ENCODE assay signal across 23 cellular contexts in the genomic region with DNA sequence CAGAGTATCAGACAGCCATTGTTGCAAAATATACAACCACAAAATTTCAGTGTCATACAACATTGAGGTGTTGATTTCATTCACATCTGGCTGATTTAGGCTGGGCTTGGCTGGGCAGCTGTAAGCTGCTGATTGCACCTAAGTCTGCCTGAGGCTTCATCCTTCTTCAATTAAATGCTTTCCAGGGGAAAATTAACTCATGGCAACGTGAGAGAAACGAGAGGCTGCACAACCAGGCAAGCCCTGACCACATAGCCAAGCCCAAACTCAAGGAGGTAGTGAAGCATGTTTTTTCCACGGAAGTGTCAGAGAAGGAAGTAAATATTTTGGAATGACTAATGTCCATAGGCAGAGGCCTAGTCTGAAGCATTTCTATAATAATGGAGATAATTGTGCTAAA.
DNase-seq lines count a peak whose midpoint lies in the region; ATAC-seq, FAIRE-seq and TF ChIP-seq lines count a peak whose summit lies in the region.
"Had no signal": no experiment of that assay in that cellular context is flagged by ENCODE, and none has a peak within 500 bp of the region (broad histone marks: within the 10 kb centered on the region; RNA-seq: fewer than 3 reads in every experiment).

No MANE protein-coding gene starts in this region.

- CTCF ChIA-PET in mammary epithelial cell (lab: Charles Lee; ENCODE audit: low non-redundant PET): no interaction called here

- DNase-seq in AG10803 (ENCODE audit: low read depth): peak; percentile 62
- DNase-seq in LHCN-M2 (ENCODE audit: low read depth): peak; percentile 8
- peak; percentile 20 for DNase-seq in mammary epithelial cell
- no peak for DNase-seq in keratinocyte (ENCODE audit: low read depth, low spot score)
- no peak for DNase-seq in GM23338 (ENCODE audit: low spot score)
- DNase-seq in GM19239 (ENCODE audit: insufficient read length, low spot score): no peak
- no peak for DNase-seq in AG08396 (ENCODE audit: low spot score)
- DNase-seq: CD8-positive, alpha-beta memory T cell; DND-41; Kasumi-1; MV-4-11; NCI-H1930; NCI-H2171; NCI-H446; NCI-H526 treated with DMSO at 0.1 percent for 48 hours; SW 1271 had no signal

- H3F3A ChIP-seq in GM23338 (replicated peaks; ENCODE audit: low read depth): no peaks in the 10 kb centered on the region

- H3K36me3 ChIP-seq in mammary epithelial cell (ENCODE audit: insufficient read depth, low read length) (no peaks in the 10 kb centered on the region), keratinocyte (ENCODE audit: control insufficient read depth in 2 of 2, extremely low read depth in 1 of 2, insufficient read depth in 2 of 2, low read length in 2 of 2) (no peaks in the 10 kb centered on the region), GM23338 (ENCODE audit: insufficient read depth) (no peaks in the 10 kb centered on the region)
- H3K36me3 ChIP-seq: BLaER1 treated with 17β-estradiol and CSF1 and Interleukin-3, amounts not matched to agents 10 nM and 100 nM had no signal

- no peak for ATAC-seq in GM23338
- ATAC-seq: Right ventricle myocardium inferior had no signal

- no peaks in the 10 kb centered on the region for H3K27me3 Mint-ChIP-seq in GM23338 (ENCODE audit: insufficient read depth, low read depth, poor library complexity)

- no peaks in the 10 kb centered on the region for H3K9me3 ChIP-seq in mammary epithelial cell (replicated peaks; ENCODE audit: insufficient read depth, low read length)
- H3K9me3 ChIP-seq in keratinocyte (ENCODE audit: control insufficient read depth, low read depth, low read length): no peaks in the 10 kb centered on the region
- H3K9me3 ChIP-seq: BLaER1 treated with 17β-estradiol and CSF1 and Interleukin-3, amounts not matched to agents 10 nM and 100 nM had no signal

- no peak overlapping the region for H3K4me3 ChIP-seq in AG10803 (ENCODE audit: low read length)
- H3K4me3 ChIP-seq in mammary epithelial cell (replicated peaks in 1 of 3; ENCODE audit: insufficient read depth in 1 of 3, low read depth in 2 of 3, low read length in 3 of 3): no peak overlapping the region
- H3K4me3 ChIP-seq in keratinocyte (ENCODE audit: control insufficient read depth in 2 of 3, extremely low read depth in 1 of 3, insufficient read depth in 2 of 3, low read depth in 1 of 3, low read length in 3 of 3): no peak overlapping the region
- H3K4me3 ChIP-seq in GM23338: no peak overlapping the region
- H3K4me3 ChIP-seq: BLaER1 treated with 17β-estradiol and CSF1 and Interleukin-3, amounts not matched to agents 10 nM and 100 nM had no signal

- H3K9me3 Mint-ChIP-seq in GM23338: no peaks in the 10 kb centered on the region

- H3K36me3 Mint-ChIP-seq in GM23338 (ENCODE audit: low read depth): no peaks in the 10 kb centered on the region
- H3K36me3 Mint-ChIP-seq: CD8-positive, alpha-beta memory T cell had no signal

- H2AFZ ChIP-seq in mammary epithelial cell (ENCODE audit: low read depth, low read length): no peak overlapping the region
- H2AFZ ChIP-seq in keratinocyte (ENCODE audit: control insufficient read depth, low read length): no peak overlapping the region
- H2AFZ ChIP-seq in GM23338: no peak overlapping the region

- H3K4me3 Mint-ChIP-seq in GM23338: no peak overlapping the region
- H3K4me3 Mint-ChIP-seq: CD8-positive, alpha-beta memory T cell had no signal

- in situ Hi-C loops in mammary epithelial cell (cut with MboI; ENCODE audit: low sequenced_read_pairs in 2 of 2): no loop called here

- peak; percentile 88 for FAIRE-seq in keratinocyte (lab: Jason Lieb, UNC)
- FAIRE-seq in GM19239 (lab: Jason Lieb, UNC): no peak
- FAIRE-seq: A204.1, D721Med, G401.6, H1, RCC 7860 had no signal

- no peak overlapping the region for H3K27ac Mint-ChIP-seq in GM23338
- H3K27ac Mint-ChIP-seq: CD8-positive, alpha-beta memory T cell had no signal

- TF ChIP-seq CTCF in AG10803 (conservative IDR thresholded peaks at IDR 0.05; ENCODE audit: low read length) (no peak), mammary epithelial cell (conservative IDR thresholded peaks at IDR 0.05 in 1 of 2, IDR thresholded peaks at IDR 0.05 in 1 of 2; ENCODE audit: extremely low read depth in 1 of 2, insufficient read depth in 1 of 2, low read depth in 1 of 2, low read length in 2 of 2) (no peak), keratinocyte (optimal IDR thresholded peaks at IDR 0.05 in 1 of 3, IDR thresholded peaks at IDR 0.05 in 1 of 3, conservative IDR thresholded peaks at IDR 0.05 in 1 of 3; ENCODE audit: extremely low read depth in 1 of 3, insufficient read depth in 2 of 3, low read length in 3 of 3) (no peak), GM23338 (conservative IDR thresholded peaks at IDR 0.05; ENCODE audit: low read depth in 2 of 2) (no peak)

- H3K27me3 ChIP-seq in mammary epithelial cell (ENCODE audit: insufficient read depth, low read length) (no peaks in the 10 kb centered on the region), keratinocyte (ENCODE audit: control insufficient read depth, extremely low read depth, insufficient read depth, low read length) (no peaks in the 10 kb centered on the region), GM23338 (ENCODE audit: insufficient read depth) (no peaks in the 10 kb centered on the region)
- H3K27me3 ChIP-seq: BLaER1 treated with 17β-estradiol and CSF1 and Interleukin-3, amounts not matched to agents 10 nM and 100 nM had no signal

- peaks cover 11% of the 10 kb centered on the region for H3K4me1 Mint-ChIP-seq in GM23338

- H3K9ac ChIP-seq in mammary epithelial cell (ENCODE audit: insufficient read depth, low read length) (no peak overlapping the region), keratinocyte (ENCODE audit: control insufficient read depth, extremely low read depth, insufficient read depth, low read length) (no peak overlapping the region)
- H3K9ac ChIP-seq: BLaER1 treated with 17β-estradiol and CSF1 and Interleukin-3, amounts not matched to agents 10 nM and 100 nM had no signal

- H3K4me1 ChIP-seq in mammary epithelial cell (ENCODE audit: insufficient read depth, low read length) (no peaks in the 10 kb centered on the region), keratinocyte (ENCODE audit: control insufficient read depth, extremely low read depth, insufficient read depth, low read length) (no peaks in the 10 kb centered on the region), GM23338 (ENCODE audit: insufficient read depth) (0 out of 2 replicates have a peak, but pooled peaks cover 4% of the 10 kb centered on the region)
- H3K4me1 ChIP-seq: BLaER1 treated with 17β-estradiol and CSF1 and Interleukin-3, amounts not matched to agents 10 nM and 100 nM had no signal

- dilution Hi-C loops in mammary epithelial cell (cut with HindIII; ENCODE audit: low sequenced_read_pairs): no loop called here
- dilution Hi-C loops in keratinocyte (cut with MboI; ENCODE audit: extremely low pct_ligation_motif_present, low sequenced_read_pairs): no loop called here

- H3K79me2 ChIP-seq in mammary epithelial cell (ENCODE audit: insufficient read depth, low read length): no peaks in the 10 kb centered on the region
- H3K79me2 ChIP-seq in keratinocyte (ENCODE audit: control insufficient read depth, insufficient read depth, low read length): no peaks in the 10 kb centered on the region
- H3K79me2 ChIP-seq in GM23338 (replicated peaks; ENCODE audit: insufficient read depth): no peaks in the 10 kb centered on the region

- H3K27ac ChIP-seq in mammary epithelial cell (ENCODE audit: insufficient read depth, low read depth, low read length): no peak overlapping the region
- no peak overlapping the region for H3K27ac ChIP-seq in keratinocyte (ENCODE audit: control insufficient read depth, insufficient read depth, low read length)
- no peak overlapping the region for H3K27ac ChIP-seq in GM23338 (ENCODE audit: low read depth)
- H3K27ac ChIP-seq: BLaER1 treated with 17β-estradiol and CSF1 and Interleukin-3, amounts not matched to agents 10 nM and 100 nM had no signal

- H4K20me1 ChIP-seq in mammary epithelial cell (ENCODE audit: insufficient read depth, low read length): no peaks in the 10 kb centered on the region
- no peaks in the 10 kb centered on the region for H4K20me1 ChIP-seq in keratinocyte (ENCODE audit: control insufficient read depth, extremely low read depth, insufficient read depth, low read length)
- H4K20me1 ChIP-seq in GM23338 (replicated peaks; ENCODE audit: insufficient read depth): no peaks in the 10 kb centered on the region
- H4K20me1 ChIP-seq: BLaER1 treated with 17β-estradiol and CSF1 and Interleukin-3, amounts not matched to agents 10 nM and 100 nM had no signal

- intact Hi-C loops in mammary epithelial cell (cut with micrococcal nuclease): no loop called here

- no peaks in the 10 kb centered on the region for H3K9me1 ChIP-seq in keratinocyte (ENCODE audit: control insufficient read depth, extremely low read depth, insufficient read depth, low read length)

- BruUV-seq in mammary epithelial cell (replicated peaks; lab: Mats Ljungman, UMichigan): no TSS peak

- no peaks in the 10 kb centered on the region for H3K9me2 ChIP-seq in GM23338 (ENCODE audit: insufficient read depth)

- no peak overlapping the region for H3K4me2 ChIP-seq in mammary epithelial cell (ENCODE audit: insufficient read depth, low read depth, low read length)
- no peak overlapping the region for H3K4me2 ChIP-seq in keratinocyte (ENCODE audit: control insufficient read depth, extremely low read depth, insufficient read depth, low read depth, low read length)
- H3K4me2 ChIP-seq in GM23338: no peak overlapping the region

- WGBS in mammary epithelial cell (ENCODE audit: low coverage, missing lambda C conversion rate): 63% methylated on average over 2 of the region's 3 CpGs

TF ChIP-seq in GM23338, 12 proteins besides CTCF, POLR2A, EP300 and RAD21:
- no peak for TF ChIP-seq JUNB (IDR thresholded peaks at IDR 0.05; ENCODE audit: unreplicated experiment)
TF ChIP-seq in GM23338: peak in this region for 0.

Comparison
In these comparisons a context has a peak if more than half of its experiments do, and no peak if none do; other contexts are left out.
1. DNase-seq: peak in AG10803 (single experiment), LHCN-M2 (single experiment) and mammary epithelial cell (single experiment); none in keratinocyte (single experiment), GM23338 (single experiment), GM19239 (single experiment) and AG08396 (single experiment).